In the genomic region with DNA sequence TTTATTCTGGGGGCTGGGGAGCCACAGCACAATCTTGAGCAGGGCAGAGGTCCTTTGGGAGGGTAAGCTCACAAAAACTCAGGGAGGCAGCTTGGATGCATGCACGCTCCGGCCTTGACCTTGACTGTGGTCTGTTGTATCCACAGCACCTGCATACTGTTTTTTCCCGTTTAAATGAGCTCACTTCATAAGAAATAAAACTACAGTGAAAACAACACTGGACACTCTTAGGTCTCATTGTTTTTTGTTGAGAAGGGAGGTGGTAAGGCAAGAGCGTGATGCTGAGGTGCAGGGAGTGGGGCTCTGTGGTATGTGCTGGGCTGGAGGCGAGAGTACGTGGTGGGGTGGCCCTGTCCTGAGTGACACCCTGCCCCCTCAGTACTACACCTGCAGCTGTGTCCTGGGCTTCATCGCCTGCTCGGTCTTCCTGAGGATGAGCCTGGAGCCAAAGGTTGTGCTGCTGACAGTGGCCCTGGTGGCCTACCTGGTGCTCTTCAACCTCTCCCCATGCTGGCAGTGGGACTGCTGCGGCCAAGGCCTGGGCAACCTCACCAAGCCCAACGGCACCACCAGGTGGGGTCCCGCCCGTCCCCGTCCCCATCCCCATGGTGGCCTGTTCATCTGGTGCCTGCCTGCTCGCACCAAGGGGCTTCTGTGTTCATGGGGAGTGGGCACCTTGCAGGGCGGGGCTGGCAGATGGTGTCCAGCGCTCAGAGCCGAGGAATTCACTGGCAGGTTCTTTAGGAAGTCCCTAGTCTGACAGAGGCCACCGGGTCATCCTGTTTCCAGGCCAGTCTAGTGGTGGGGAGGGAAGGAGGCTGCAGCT, we compare ENCODE assay signal across 10 cellular contexts. TPM values are rescaled to one million over a fixed set of nuclear protein-coding genes. Genes with fewer than 3 reads are reported as not detected.
DNase-seq lines count a peak whose midpoint lies in the region; ATAC-seq and TF ChIP-seq lines count a peak whose summit lies in the region.
"Had no signal": no experiment of that assay in that cellular context is flagged by ENCODE, and none has a peak within 500 bp of the region (broad histone marks: within the 10 kb centered on the region; RNA-seq: fewer than 3 reads in every experiment).

No MANE protein-coding gene starts in this region.

- POLR2A ChIA-PET in CD8-positive, alpha-beta T cell (lab: Charles Lee), result interaction anchor here (0.7 kb wide), 1 partner anchor 31 kb away, joined by 3 read pairs; no protein-coding TSS in a partner anchor

- peaks cover 84% of the 10 kb centered on the region for H3K36me3 Mint-ChIP-seq in CD8-positive, alpha-beta T cell
- H3K36me3 Mint-ChIP-seq in GM23338 (ENCODE audit: low read depth) (peaks cover 5% of the 10 kb centered on the region), brain (no peaks in the 10 kb centered on the region)
- H3K36me3 Mint-ChIP-seq in natural killer cell treated with Interleukin-12 subunit alpha and Interleukin-12 subunit beta and Interleukin-15 and Interleukin-18, amount 100 ng/mL, for 72 hours, result no peaks in the 10 kb centered on the region

- intact Hi-C loops in CD8-positive, alpha-beta T cell (cut with DNase I, micrococcal nuclease), result loop anchor here in 1 of 2 experiments (5.0 kb wide), 1 partner anchor 93 kb away; no protein-coding TSS in a partner anchor

- H3K36me3 ChIP-seq in CD8-positive, alpha-beta T cell (ENCODE audit: insufficient read depth, low read length), result peaks cover 75% of the 10 kb centered on the region
- H3K36me3 ChIP-seq in GM23338 (ENCODE audit: insufficient read depth), result no peaks in the 10 kb centered on the region

- H3K27me3 ChIP-seq in CD8-positive, alpha-beta T cell (ENCODE audit: insufficient read depth, low read length), result no peaks in the 10 kb centered on the region
- no peaks in the 10 kb centered on the region for H3K27me3 ChIP-seq in GM23338 (ENCODE audit: insufficient read depth)

- no peaks in the 10 kb centered on the region for H3K9me3 ChIP-seq in CD8-positive, alpha-beta T cell (ENCODE audit: low read length)

- H3K79me2 ChIP-seq in GM23338 (replicated peaks; ENCODE audit: insufficient read depth), result no peaks in the 10 kb centered on the region

- no peak overlapping the region for H3K4me2 ChIP-seq in GM23338

- ATAC-seq in CD8-positive, alpha-beta T cell, result no peak
- ATAC-seq in GM23338 (peak; percentile 29), HG03520 (IDR thresholded peaks at IDR 0.05; ENCODE audit: unreplicated experiment) (no peak)
- no peak for ATAC-seq in natural killer cell treated with Interleukin-12 subunit alpha and Interleukin-12 subunit beta and Interleukin-15 and Interleukin-18, amount 100 ng/mL, for 72 hours

- 0 out of 2 replicates have a peak, but pooled peaks cover 1% of the 10 kb centered on the region for H4K20me1 ChIP-seq in GM23338 (replicated peaks; ENCODE audit: insufficient read depth)

- no peaks in the 10 kb centered on the region for H3K9me3 Mint-ChIP-seq in CD8-positive, alpha-beta T cell
- H3K9me3 Mint-ChIP-seq in GM23338 (no peaks in the 10 kb centered on the region), brain (no peaks in the 10 kb centered on the region)
- H3K9me3 Mint-ChIP-seq in natural killer cell treated with Interleukin-12 subunit alpha and Interleukin-12 subunit beta and Interleukin-15 and Interleukin-18, amount 100 ng/mL, for 72 hours, result no peaks in the 10 kb centered on the region

- H3K27ac Mint-ChIP-seq in CD8-positive, alpha-beta T cell, result peak overlapping the region; percentile 64
- no peak overlapping the region for H3K27ac Mint-ChIP-seq in GM23338
- H3K27ac Mint-ChIP-seq in brain, result peak overlapping the region in 4 of 5 experiments; percentile 1 to 78 (median 40)
- peak overlapping the region; percentile 66 to 90 for H3K27ac Mint-ChIP-seq in natural killer cell treated with Interleukin-12 subunit alpha and Interleukin-12 subunit beta and Interleukin-15 and Interleukin-18, amount 100 ng/mL, for 72 hours

- DNase-seq in CD8-positive, alpha-beta T cell, result peak in 3 of 7 experiments; percentile 5 to 47 (median 10)
- no peak for DNase-seq in GM23338 (ENCODE audit: low spot score)
- DNase-seq in natural killer cell treated with Interleukin-12 subunit alpha and Interleukin-12 subunit beta and Interleukin-15 and Interleukin-18, amount 100 ng/mL, for 72 hours (ENCODE audit: low spot score), result peak; percentile 51
- DNase-seq in HuH-7.5 (ENCODE audit: low spot score), result no peak
- DNase-seq in OCI-M1 (lab: John Stamatoyannopoulos, UW), result no peak
- DNase-seq: DMS79 treated with DMSO at 0.1 percent for 48 hours, NCI-H2029 treated with DMSO at 0.1 percent for 48 hours, RPMI8226 had no signal

- H3K27me3 Mint-ChIP-seq in CD8-positive, alpha-beta T cell (ENCODE audit: low read depth), result no peaks in the 10 kb centered on the region
- H3K27me3 Mint-ChIP-seq in GM23338 (ENCODE audit: insufficient read depth, low read depth, poor library complexity), result peaks cover 18% of the 10 kb centered on the region
- H3K27me3 Mint-ChIP-seq in brain, result no peaks in the 10 kb centered on the region
- no peaks in the 10 kb centered on the region for H3K27me3 Mint-ChIP-seq in natural killer cell treated with Interleukin-12 subunit alpha and Interleukin-12 subunit beta and Interleukin-15 and Interleukin-18, amount 100 ng/mL, for 72 hours

- H3K4me3 ChIP-seq in CD8-positive, alpha-beta T cell (ENCODE audit: low read depth, low read length), result no peak overlapping the region
- no peak overlapping the region for H3K4me3 ChIP-seq in GM23338

- no peak overlapping the region for H3K4me3 Mint-ChIP-seq in CD8-positive, alpha-beta T cell
- H3K4me3 Mint-ChIP-seq in GM23338 (no peak overlapping the region), brain (no peak overlapping the region)
- no peak overlapping the region for H3K4me3 Mint-ChIP-seq in natural killer cell treated with Interleukin-12 subunit alpha and Interleukin-12 subunit beta and Interleukin-15 and Interleukin-18, amount 100 ng/mL, for 72 hours

- no peak for TF ChIP-seq CTCF in CD8-positive, alpha-beta T cell (IDR thresholded peaks at IDR 0.05)
- peak in 1 of 2 experiments; percentile 28; a peak in 2 of 4 replicates for TF ChIP-seq CTCF in GM23338 (conservative IDR thresholded peaks at IDR 0.05; ENCODE audit: low read depth in 2 of 2)
- TF ChIP-seq CTCF in brain (conservative IDR thresholded peaks at IDR 0.05), result no peak

- H3K4me1 ChIP-seq in CD8-positive, alpha-beta T cell (ENCODE audit: insufficient read depth, low read length), result peaks cover 22% of the 10 kb centered on the region
- H3K4me1 ChIP-seq in GM23338 (ENCODE audit: insufficient read depth), result no peaks in the 10 kb centered on the region

- H2AFZ ChIP-seq in GM23338, result no peak overlapping the region

- H3K4me1 Mint-ChIP-seq in CD8-positive, alpha-beta T cell (ENCODE audit: low read depth), result peaks cover 15% of the 10 kb centered on the region
- H3K4me1 Mint-ChIP-seq in GM23338, result no peaks in the 10 kb centered on the region
- peaks cover 13% of the 10 kb centered on the region for H3K4me1 Mint-ChIP-seq in brain
- H3K4me1 Mint-ChIP-seq in natural killer cell treated with Interleukin-12 subunit alpha and Interleukin-12 subunit beta and Interleukin-15 and Interleukin-18, amount 100 ng/mL, for 72 hours (ENCODE audit: low read depth in 2 of 2), result peaks cover 28 to 36% of the 10 kb centered on the region in 2 donors

- no peak overlapping the region for H3K27ac ChIP-seq in CD8-positive, alpha-beta T cell (ENCODE audit: low read depth, low read length)
- H3K27ac ChIP-seq in GM23338 (ENCODE audit: low read depth), result no peak overlapping the region

- no peaks in the 10 kb centered on the region for H3F3A ChIP-seq in GM23338 (replicated peaks; ENCODE audit: low read depth)

- CTCF ChIA-PET in CD8-positive, alpha-beta T cell (lab: Charles Lee), result interaction anchor here (0.7 to 2.2 kb wide), 9 partner anchors 12 to 97 kb away, joined by 3 to 9 read pairs (median 4); no protein-coding TSS in a partner anchor

- no peaks in the 10 kb centered on the region for H3K9me2 ChIP-seq in GM23338 (ENCODE audit: insufficient read depth)

TF ChIP-seq in GM23338, 12 proteins besides CTCF, POLR2A, EP300 and RAD21:
- no peak for TF ChIP-seq POLR2AphosphoS5 (IDR thresholded peaks at IDR 0.05; ENCODE audit: low read depth)

RNA-seq across cellular contexts. Expression of gene ADCY7, which starts 44.2 kb away (rescaled TPM):
- 100 to 1,000 TPM; 117 to 126 TPM for total RNA-seq in CD8-positive, alpha-beta T cell
- total RNA-seq in GM23338 (2014; rRNA removed; shearing (Covaris generic)), result 10.5 and 10.8 TPM in 2 replicates
- polyA plus RNA-seq in GM23338 (2016; fragmentation: Nextera tagmentation; extraction: Ambion mirVana) (2.4 and 2.5 TPM in 2 replicates), brain (ENCODE audit: insufficient read depth, low read depth, low replicate concordance) (0.66 TPM)
- 100 to 1,000 TPM; 135 to 186 TPM for total RNA-seq in natural killer cell treated with Interleukin-12 subunit alpha and Interleukin-12 subunit beta and Interleukin-15 and Interleukin-18, amount 100 ng/mL, for 72 hours

RNA-seq across cellular contexts. Expression of gene BRD7, which starts 58.3 kb away (rescaled TPM):
- 100 to 1,000 TPM; 113 to 117 TPM for total RNA-seq in CD8-positive, alpha-beta T cell
- 86.0 and 93.0 TPM in 2 replicates for total RNA-seq in GM23338 (2014; rRNA removed; shearing (Covaris generic))
- polyA plus RNA-seq in GM23338 (2016; fragmentation: Nextera tagmentation; extraction: Ambion mirVana), result 149 and 211 TPM in 2 replicates
- polyA plus RNA-seq in brain (ENCODE audit: insufficient read depth, low read depth, low replicate concordance), result 65.3 TPM
- 10 to 100 TPM; 64.1 to 91.4 TPM for total RNA-seq in natural killer cell treated with Interleukin-12 subunit alpha and Interleukin-12 subunit beta and Interleukin-15 and Interleukin-18, amount 100 ng/mL, for 72 hours
